8 cellular contexts compared by ENCODE assay signal in genomic region chr4:94406668-94407437, GRCh38. TPM values are rescaled to one million over a fixed set of nuclear protein-coding genes. Genes with fewer than 3 reads are reported as not detected.
DNase-seq lines count a peak whose midpoint lies in the region; ATAC-seq, FAIRE-seq and TF ChIP-seq lines count a peak whose summit lies in the region.

No MANE protein-coding gene starts in this region.

- H3K4me3 ChIP-seq in AG10803 (ENCODE audit: low read length) (no peak overlapping the region), endothelial cell of umbilical vein (replicated peaks in 1 of 3; ENCODE audit: insufficient read depth in 1 of 3, low read depth in 1 of 3, low read length in 3 of 3) (no peak overlapping the region), muscle layer of duodenum (ENCODE audit: low read depth in 1 of 2, low read length in 2 of 2) (no peak overlapping the region)

- H4K20me1 ChIP-seq in endothelial cell of umbilical vein (replicated peaks; ENCODE audit: control insufficient read depth, extremely low read depth, insufficient read depth, low read length): no peaks in the 10 kb centered on the region

- H3K27me3 ChIP-seq in endothelial cell of umbilical vein (ENCODE audit: control insufficient read depth in 2 of 2, insufficient read depth in 2 of 2, low read length in 2 of 2): no peaks in the 10 kb centered on the region
- no peaks in the 10 kb centered on the region for H3K27me3 ChIP-seq in muscle layer of duodenum (ENCODE audit: low read depth, low read length)

- H3K36me3 ChIP-seq in endothelial cell of umbilical vein (ENCODE audit: control insufficient read depth in 2 of 2, extremely low read depth in 1 of 2, insufficient read depth in 2 of 2, low read length in 2 of 2) (no peaks in the 10 kb centered on the region), muscle layer of duodenum (ENCODE audit: control insufficient read depth in 1 of 2, insufficient read depth in 2 of 2, low read length in 2 of 2) (no peaks in the 10 kb centered on the region)

- no peaks in the 10 kb centered on the region for H3K4me1 Mint-ChIP-seq in activated CD8-positive, alpha-beta T cell treated with anti-CD3 and anti-CD28 coated beads for 36 hours (ENCODE audit: low read depth)

- TF ChIP-seq CTCF in AG10803 (conservative IDR thresholded peaks at IDR 0.05; ENCODE audit: low read length) (peak; percentile 97), endothelial cell of umbilical vein (IDR thresholded peaks at IDR 0.05; ENCODE audit: extremely low read depth in 1 of 2, insufficient read depth in 1 of 2, low read depth in 1 of 2, low read length in 2 of 2) (peak; percentile 74 to 77)
- TF ChIP-seq CTCF in activated CD8-positive, alpha-beta T cell treated with anti-CD3 and anti-CD28 coated beads for 36 hours (IDR thresholded peaks at IDR 0.05): peak; percentile 85

- H3K27ac Mint-ChIP-seq in activated CD8-positive, alpha-beta T cell treated with anti-CD3 and anti-CD28 coated beads for 36 hours: no peak overlapping the region

- no peak overlapping the region for H3K4me3 Mint-ChIP-seq in activated CD8-positive, alpha-beta T cell treated with anti-CD3 and anti-CD28 coated beads for 36 hours

- no peak overlapping the region for H3K9ac ChIP-seq in endothelial cell of umbilical vein (replicated peaks; ENCODE audit: extremely low read depth, insufficient read depth, low read length)

- intact Hi-C loops in activated CD8-positive, alpha-beta T cell treated with anti-CD3 and anti-CD28 coated beads for 36 hours (cut with micrococcal nuclease): loop anchor here (2.0 kb wide), 1 partner anchor 190 kb away; no protein-coding TSS in a partner anchor
- intact Hi-C loops in endothelial cell of umbilical vein (cut with micrococcal nuclease): loop anchor here (1.0 to 10.0 kb wide), 4 partner anchors 45 to 308 kb away; no protein-coding TSS in a partner anchor

- no peak overlapping the region for H2AFZ ChIP-seq in endothelial cell of umbilical vein (ENCODE audit: low read depth, low read length)

- CTCF ChIA-PET in activated CD8-positive, alpha-beta T cell treated with anti-CD3 and anti-CD28 coated beads for 36 hours (lab: Charles Lee): interaction anchor here (0.6 to 2.5 kb wide), 47 partner anchors 8 to 230 kb away, joined by 3 to 19 read pairs (median 4); partner anchors contain the start of gene PDLIM5
- CTCF ChIA-PET in endothelial cell of umbilical vein (lab: Charles Lee): interaction anchor here (0.6 to 3.2 kb wide), 82 partner anchors 9 to 723 kb away, joined by 3 to 62 read pairs (median 5); partner anchors contain the start of genes HPGDS and PDLIM5

- peak; percentile 35 for FAIRE-seq in endothelial cell of umbilical vein (lab: Jason Lieb, UNC)

- H3K36me3 Mint-ChIP-seq in activated CD8-positive, alpha-beta T cell treated with anti-CD3 and anti-CD28 coated beads for 36 hours (ENCODE audit: low read depth): no peaks in the 10 kb centered on the region

- TF ChIP-seq POLR2A in endothelial cell of umbilical vein (IDR thresholded peaks at IDR 0.05; ENCODE audit: low read depth, low read length): no peak

- H3K4me1 ChIP-seq in endothelial cell of umbilical vein (ENCODE audit: control insufficient read depth, extremely low read depth, insufficient read depth, low read length) (peaks cover 9% of the 10 kb centered on the region), muscle layer of duodenum (ENCODE audit: control insufficient read depth in 1 of 2, insufficient read depth in 2 of 2, low read length in 2 of 2) (peaks cover 0 to 6% of the 10 kb centered on the region in 2 donors)

- H3K4me2 ChIP-seq in endothelial cell of umbilical vein (ENCODE audit: insufficient read depth, low read length): no peak overlapping the region

- no peaks in the 10 kb centered on the region for H3K9me3 Mint-ChIP-seq in activated CD8-positive, alpha-beta T cell treated with anti-CD3 and anti-CD28 coated beads for 36 hours

- H3K27ac ChIP-seq in endothelial cell of umbilical vein (ENCODE audit: insufficient read depth, low read depth, low read length) (no peak overlapping the region), muscle layer of duodenum (ENCODE audit: low read length) (peak overlapping the region; percentile 47)

- BruUV-seq in endothelial cell of umbilical vein (replicated peaks; lab: Mats Ljungman, UMichigan): no TSS peak

- DNase-seq in AG10803 (ENCODE audit: low read depth) (peak; percentile 84), NCI-H748 (lab: John Stamatoyannopoulos, UW; ENCODE audit: unreplicated experiment) (peak; percentile 60), endothelial cell of umbilical vein (ENCODE audit: low read depth, low spot score) (peak; percentile 86)
- peak; percentile 81 for DNase-seq in activated CD8-positive, alpha-beta T cell treated with anti-CD3 and anti-CD28 coated beads for 36 hours
- DNase-seq in stimulated activated CD8-positive, alpha-beta memory T cell treated with anti-CD3 and anti-CD28 coated beads, Interleukin-7, amount 100 ng/mL, for 1 hour (ENCODE audit: low read depth in 2 of 2): peak; percentile 13 to 19

- no peaks in the 10 kb centered on the region for H3K9me1 ChIP-seq in endothelial cell of umbilical vein (replicated peaks; ENCODE audit: control insufficient read depth, extremely low read depth, insufficient read depth, low read length)

- H3K27me3 Mint-ChIP-seq in activated CD8-positive, alpha-beta T cell treated with anti-CD3 and anti-CD28 coated beads for 36 hours: peaks cover 2% of the 10 kb centered on the region

- POLR2A ChIA-PET in activated CD8-positive, alpha-beta T cell treated with anti-CD3 and anti-CD28 coated beads for 36 hours (lab: Charles Lee): interaction anchor here (0.8 kb wide), 1 partner anchor 90 kb away, joined by 3 read pairs; no protein-coding TSS in a partner anchor
- POLR2A ChIA-PET in endothelial cell of umbilical vein (lab: Charles Lee): interaction anchor here (1.0 to 1.4 kb wide), 2 partner anchors 44 to 46 kb away, joined by 3 to 6 read pairs; partner anchors contain the start of gene PDLIM5

- dilution Hi-C loops in endothelial cell of umbilical vein (cut with MboI; ENCODE audit: extremely low pct_ligation_motif_present, low sequenced_read_pairs): no loop called here

- H3K79me2 ChIP-seq in endothelial cell of umbilical vein (ENCODE audit: control insufficient read depth, insufficient read depth, low read length): no peaks in the 10 kb centered on the region

- ATAC-seq in GM18861 (IDR thresholded peaks at IDR 0.05; ENCODE audit: unreplicated experiment) (peak; percentile 83), HG03175 (IDR thresholded peaks at IDR 0.05; ENCODE audit: unreplicated experiment) (peak; percentile 87)
- peak; percentile 71 for ATAC-seq in activated CD8-positive, alpha-beta T cell treated with anti-CD3 and anti-CD28 coated beads for 36 hours

- H3K9me3 ChIP-seq in endothelial cell of umbilical vein (replicated peaks; ENCODE audit: control insufficient read depth, insufficient read depth, low read length) (no peaks in the 10 kb centered on the region), muscle layer of duodenum (ENCODE audit: control insufficient read depth in 1 of 2, low read length in 2 of 2) (no peaks in the 10 kb centered on the region)

TF ChIP-seq in endothelial cell of umbilical vein, 7 proteins besides CTCF, POLR2A, EP300 and RAD21:
- TF ChIP-seq JUN (IDR thresholded peaks at IDR 0.05; ENCODE audit: borderline replicate concordance, insufficient read depth, insufficient read length, low read depth): no peak
- TF ChIP-seq FOS (IDR thresholded peaks at IDR 0.05; ENCODE audit: borderline replicate concordance, insufficient read depth, low read length): no peak
- no peak for TF ChIP-seq POLR2AphosphoS5 (IDR thresholded peaks at IDR 0.05; ENCODE audit: insufficient read depth, low read depth, low read length)
- TF ChIP-seq MYC (IDR thresholded peaks at IDR 0.05; ENCODE audit: low read depth, low read length): no peak
- TF ChIP-seq MAX (IDR thresholded peaks at IDR 0.05; ENCODE audit: insufficient read depth, insufficient read length): no peak
- TF ChIP-seq EZH2 (IDR thresholded peaks at IDR 0.05; ENCODE audit: borderline replicate concordance, low read depth, low read length, severe bottlenecking): no peak
- no peak for TF ChIP-seq GATA2 (IDR thresholded peaks at IDR 0.05; ENCODE audit: insufficient read depth, insufficient read length, low read depth, low read length)

RNA-seq across cellular contexts. Expression of gene PDLIM5, which starts 44.9 kb away (rescaled TPM):
- total RNA-seq in activated CD8-positive, alpha-beta T cell treated with anti-CD3 and anti-CD28 coated beads for 36 hours: 10 to 100 TPM; 14.8 to 18.3 TPM
- total RNA-seq in endothelial cell of umbilical vein: 310 and 323 TPM in 2 replicates
- polyA plus RNA-seq in endothelial cell of umbilical vein: 243 and 281 TPM in 2 replicates
- 235 and 259 TPM in 2 replicates for polyA plus RNA-seq in endothelial cell of umbilical vein (2011; cell fraction: cytosol; rRNA removed)
- polyA plus RNA-seq in endothelial cell of umbilical vein (2011; cell fraction: nucleus; rRNA removed): 341 and 344 TPM in 2 replicates
- polyA plus RNA-seq in endothelial cell of umbilical vein (2012): 152 and 183 TPM in 2 replicates
- 950 and 1,000 TPM in 2 replicates for polyA minus RNA-seq in endothelial cell of umbilical vein
- 25.4 TPM for polyA minus RNA-seq in endothelial cell of umbilical vein (2011; cell fraction: cytosol; rRNA and poly(A)+ RNA removed)
- 1,523 and 1,740 TPM in 2 replicates for polyA minus RNA-seq in endothelial cell of umbilical vein (2011; cell fraction: nucleus; rRNA and poly(A)+ RNA removed)

Comparison
In these comparisons a context has a peak if more than half of its experiments do, and no peak if none do; other contexts are left out.
1. DNase-seq: peak in every context shown above with its lines; median percentile 86 in endothelial cell of umbilical vein; 84 in AG10803; 81 in activated CD8-positive, alpha-beta T cell treated with anti-CD3 and anti-CD28 coated beads for 36 hours; 60 in NCI-H748; 16 in stimulated activated CD8-positive, alpha-beta memory T cell treated with anti-CD3 and anti-CD28 coated beads, Interleukin-7, amount 100 ng/mL, for 1 hour.
2. RNA of gene PDLIM5, which starts 44.9 kb away (total RNA-seq): 310 to 323 TPM in endothelial cell of umbilical vein; 14.8 to 18.3 TPM in activated CD8-positive, alpha-beta T cell treated with anti-CD3 and anti-CD28 coated beads for 36 hours; every median in the first group is over 10 times any median in the second.
3. Peak in every context shown above with its lines, with median percentiles within 50 percentile points of each other: CTCF ChIP-seq and ATAC-seq.